ENCODE assay signal across 1 cellular context in genomic region chr11:116371146-116371545, GRCh38.
A peak's percentile ranks its signal among the peaks of the same experiment; 100 is the strongest.
TF ChIP-seq lines count a peak whose summit lies in the region.

No MANE protein-coding gene starts in this region.

TF ChIP-seq in SK-N-SH, 30 proteins besides CTCF, POLR2A, EP300 and RAD21 (continued from another document):
- TF ChIP-seq REST (IDR thresholded peaks at IDR 0.05; ENCODE audit: low read depth, low read length) (no peak), NFIC (IDR thresholded peaks at IDR 0.05; ENCODE audit: borderline replicate concordance) (no peak), FOXJ3 (CRISPR knock-in tag; IDR thresholded peaks at IDR 0.05) (0 out of 2 replicates have a peak, but pooled peaks have one; percentile 56), TAF1 (IDR thresholded peaks at IDR 0.05; ENCODE audit: borderline replicate concordance, low read depth, low read length) (no peak), SMC3 (IDR thresholded peaks at IDR 0.05; ENCODE audit: low read depth, low read length) (no peak; the same call in 1 of the 2 replicates), GATA2 (CRISPR knock-in tag; IDR thresholded peaks at IDR 0.05) (0 out of 2 replicates have a peak, but pooled peaks have one; percentile 12), RXRA (IDR thresholded peaks at IDR 0.05; ENCODE audit: borderline replicate concordance, low read depth) (no peak), USF2 (IDR thresholded peaks at IDR 0.05; ENCODE audit: borderline replicate concordance, low read depth, low read length) (no peak), CHD2 (IDR thresholded peaks at IDR 0.05; ENCODE audit: low read length, partially characterized antibody) (peak; percentile 47), RCOR1 (IDR thresholded peaks at IDR 0.05; ENCODE audit: low read length) (peak; percentile 78)
